ENCODE assay signal across 19 cellular contexts in the genomic region with DNA sequence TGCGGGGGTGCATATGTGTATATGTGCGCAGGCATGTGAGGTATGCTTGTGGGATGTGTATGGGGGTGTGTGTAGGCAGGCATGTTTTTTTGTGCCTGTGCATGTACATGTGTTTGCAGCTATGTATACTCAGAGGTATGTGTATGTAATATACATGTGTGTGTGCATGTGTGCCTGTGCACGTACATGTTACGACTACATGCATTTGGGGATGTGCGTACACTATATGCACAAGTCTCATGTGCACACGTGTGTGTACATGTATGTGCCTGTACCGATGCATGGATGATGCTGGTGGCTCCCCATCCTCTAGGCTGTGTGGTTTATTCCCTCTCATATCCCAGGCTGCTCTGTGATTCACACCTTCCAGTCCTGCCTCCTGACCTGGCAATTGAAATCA.
DNase-seq lines count a peak whose midpoint lies in the region; FAIRE-seq and TF ChIP-seq lines count a peak whose summit lies in the region.
"Had no signal": no experiment of that assay in that cellular context is flagged by ENCODE, and none has a peak within 500 bp of the region (broad histone marks: within the 10 kb centered on the region; RNA-seq: fewer than 3 reads in every experiment).

No MANE protein-coding gene starts in this region.

- TF ChIP-seq CTCF in DOHH2 (IDR thresholded peaks at IDR 0.05; ENCODE audit: low read depth, low read length, poor library complexity, severe bottlenecking) (no peak), OCI-LY1 (IDR thresholded peaks at IDR 0.05; ENCODE audit: low read length) (no peak)

- H3K79me2 ChIP-seq in DOHH2 (ENCODE audit: control insufficient read depth, low read length): no peaks in the 10 kb centered on the region
- no peaks in the 10 kb centered on the region for H3K79me2 ChIP-seq in OCI-LY1 (ENCODE audit: insufficient read depth, low read length)
- H3K79me2 ChIP-seq in mesendoderm (ENCODE audit: control insufficient read depth, insufficient read depth, low read length): no peaks in the 10 kb centered on the region

- H3K4me2 ChIP-seq in DOHH2 (ENCODE audit: low read length) (peak overlapping the region; percentile 72), OCI-LY1 (ENCODE audit: low read length) (peak overlapping the region; percentile 40; the same call in 1 of the 2 replicates), mesendoderm (ENCODE audit: low read length) (no peak overlapping the region)
- H3K4me2 ChIP-seq: GM23338 had no signal

- FAIRE-seq in urothelium cell line (lab: Jason Lieb, UNC): peak; percentile 77
- FAIRE-seq: G401.6, GM12892 had no signal

- no peaks in the 10 kb centered on the region for H3K9me2 ChIP-seq in DOHH2 (replicated peaks; ENCODE audit: control insufficient read depth, low read length)
- no peaks in the 10 kb centered on the region for H3K9me2 ChIP-seq in OCI-LY1 (ENCODE audit: low read depth, low read length)

- no peaks in the 10 kb centered on the region for H3K36me3 Mint-ChIP-seq in activated naive CD4-positive, alpha-beta T cell treated with anti-CD3 and anti-CD28 coated beads, Interleukin-2, amount 10 ng/mL, durations not matched to agents 7 days and 5 days

- H3K27ac ChIP-seq in DOHH2 (ENCODE audit: low read depth, low read length) (peak overlapping the region; percentile 97), OCI-LY1 (ENCODE audit: low read depth, low read length, poor library complexity, severe bottlenecking) (peak overlapping the region; percentile 94), mesendoderm (ENCODE audit: low read depth, low read length) (no peak overlapping the region)
- H3K27ac ChIP-seq: HL-60 had no signal

- peaks cover 29% of the 10 kb centered on the region for H3K27me3 Mint-ChIP-seq in activated naive CD4-positive, alpha-beta T cell treated with anti-CD3 and anti-CD28 coated beads, Interleukin-2, amount 10 ng/mL, durations not matched to agents 7 days and 5 days
- H3K27me3 Mint-ChIP-seq: CD4-positive, alpha-beta T cell had no signal

- peaks cover 68% of the 10 kb centered on the region for H3K4me1 ChIP-seq in DOHH2 (ENCODE audit: control insufficient read depth, low read length)
- peaks cover 33% of the 10 kb centered on the region for H3K4me1 ChIP-seq in OCI-LY1 (ENCODE audit: insufficient read depth, low read length, severe bottlenecking)
- peaks cover 2% of the 10 kb centered on the region for H3K4me1 ChIP-seq in mesendoderm (ENCODE audit: control insufficient read depth, low read depth, low read length)

- H3K9me3 ChIP-seq in DOHH2 (ENCODE audit: control insufficient read depth, insufficient read depth, low read length): peaks cover 5% of the 10 kb centered on the region; the same call in 1 of the 2 replicates
- H3K9me3 ChIP-seq in OCI-LY1 (ENCODE audit: low read length): no peaks in the 10 kb centered on the region

- no peak overlapping the region for H3K27ac Mint-ChIP-seq in activated naive CD4-positive, alpha-beta T cell treated with anti-CD3 and anti-CD28 coated beads, Interleukin-2, amount 10 ng/mL, durations not matched to agents 7 days and 5 days
- H3K27ac Mint-ChIP-seq: CD4-positive, alpha-beta T cell; GM23338; H9 had no signal

- no peak overlapping the region for H2BK120ac ChIP-seq in mesendoderm (ENCODE audit: low read depth, low read length)

- CTCF ChIA-PET in activated naive CD4-positive, alpha-beta T cell treated with anti-CD3 and anti-CD28 coated beads, Interleukin-2, amount 10 ng/mL, durations not matched to agents 7 days and 5 days (lab: Charles Lee): no interaction called here

- peak overlapping the region; percentile 56 for H3K4me3 ChIP-seq in DOHH2 (ENCODE audit: low read length)
- H3K4me3 ChIP-seq in OCI-LY1 (ENCODE audit: low read depth, low read length, poor library complexity, severe bottlenecking): no peak overlapping the region
- H3K4me3 ChIP-seq in mesendoderm (ENCODE audit: low read length): no peak overlapping the region
- H3K4me3 ChIP-seq: GM23338 had no signal

- H3F3A ChIP-seq in DOHH2 (ENCODE audit: control insufficient read depth, insufficient read depth) (peaks cover 13% of the 10 kb centered on the region), OCI-LY1 (ENCODE audit: insufficient read depth, low read length) (no peaks in the 10 kb centered on the region)

- peaks cover 4% of the 10 kb centered on the region for H3K4me1 Mint-ChIP-seq in activated naive CD4-positive, alpha-beta T cell treated with anti-CD3 and anti-CD28 coated beads, Interleukin-2, amount 10 ng/mL, durations not matched to agents 7 days and 5 days

- H3K4me3 Mint-ChIP-seq in activated naive CD4-positive, alpha-beta T cell treated with anti-CD3 and anti-CD28 coated beads, Interleukin-2, amount 10 ng/mL, durations not matched to agents 7 days and 5 days: no peak overlapping the region
- H3K4me3 Mint-ChIP-seq: CD4-positive, alpha-beta T cell; GM23338; H9 had no signal

- no peak overlapping the region for H4K8ac ChIP-seq in mesendoderm (ENCODE audit: low read depth, low read length)

- no peaks in the 10 kb centered on the region for H3K79me1 ChIP-seq in mesendoderm (ENCODE audit: low read length)

- no peak overlapping the region for H2BK5ac ChIP-seq in mesendoderm (ENCODE audit: low read length)

- H2AK5ac ChIP-seq in mesendoderm (ENCODE audit: low read length): no peak overlapping the region

- H4K20me1 ChIP-seq in DOHH2 (ENCODE audit: control insufficient read depth, insufficient read depth, low read depth, low read length): no peaks in the 10 kb centered on the region
- no peaks in the 10 kb centered on the region for H4K20me1 ChIP-seq in OCI-LY1 (ENCODE audit: insufficient read depth, low read length)

- no peaks in the 10 kb centered on the region for H3K27me3 ChIP-seq in DOHH2 (ENCODE audit: control insufficient read depth, low read length)
- no peaks in the 10 kb centered on the region; the same call in 1 of the 2 replicates for H3K27me3 ChIP-seq in OCI-LY1 (ENCODE audit: insufficient read depth, low read length)
- no peaks in the 10 kb centered on the region for H3K27me3 ChIP-seq in mesendoderm (ENCODE audit: insufficient read depth, low read length, poor library complexity)

- DNase-seq in mesendoderm: no peak
- DNase-seq in urothelium cell line (ENCODE audit: low spot score): no peak
- no peak for DNase-seq in NCI-H1092 treated with DMSO at 0.1 percent for 48 hours (lab: John Stamatoyannopoulos, UW)
- no peak for DNase-seq in HPDE6-E6E7 (ENCODE audit: extremely low spot score)
- DNase-seq in activated naive CD4-positive, alpha-beta T cell treated with anti-CD3 and anti-CD28 coated beads, Interleukin-2, amount 10 ng/mL, durations not matched to agents 7 days and 5 days: no peak
- DNase-seq: ACHN; C1 segment of cervical spinal cord; CD4-positive, alpha-beta T cell; DMS79; EL; H9; IMR-90; KG1 had no signal

- no peaks in the 10 kb centered on the region for H3K36me3 ChIP-seq in DOHH2 (ENCODE audit: control insufficient read depth, low read length)
- no peaks in the 10 kb centered on the region for H3K36me3 ChIP-seq in OCI-LY1 (ENCODE audit: insufficient read depth, low read length)
- no peaks in the 10 kb centered on the region for H3K36me3 ChIP-seq in mesendoderm (ENCODE audit: control insufficient read depth, insufficient read depth, low read length)

- no peaks in the 10 kb centered on the region for H3K9me3 Mint-ChIP-seq in activated naive CD4-positive, alpha-beta T cell treated with anti-CD3 and anti-CD28 coated beads, Interleukin-2, amount 10 ng/mL, durations not matched to agents 7 days and 5 days
- H3K9me3 Mint-ChIP-seq: CD4-positive, alpha-beta T cell; GM23338; H9 had no signal

- no peak overlapping the region for H4K5ac ChIP-seq in mesendoderm (ENCODE audit: low read length)

- H2AFZ ChIP-seq in OCI-LY1 (ENCODE audit: low read length): no peak overlapping the region
- H2AFZ ChIP-seq: GM23338 had no signal

- no CpG with 5 or more reads among the region's 7 CpGs for WGBS in mesendoderm (ENCODE audit: extremely low coverage, insufficient coverage, low lambda C conversion rate)

- no peak overlapping the region for H2BK15ac ChIP-seq in mesendoderm (replicated peaks; ENCODE audit: low read depth)

- H3K4ac ChIP-seq in mesendoderm (ENCODE audit: low read depth, low read length): no peak overlapping the region

- no peak overlapping the region for H3K18ac ChIP-seq in mesendoderm (ENCODE audit: low read length)

- peak overlapping the region; percentile 56 for H3K56ac ChIP-seq in mesendoderm (ENCODE audit: low read length)

- no peak overlapping the region for H3K23ac ChIP-seq in mesendoderm (ENCODE audit: low read length)

- H3K9ac ChIP-seq in OCI-LY1 (ENCODE audit: low read length): no peak overlapping the region
- no peak overlapping the region for H3K9ac ChIP-seq in mesendoderm (ENCODE audit: low read length)
